ENCODE assay signal across 23 cellular contexts in genomic region chr11:101618691-101619090, GRCh38. TPM values are rescaled to one million over a fixed set of nuclear protein-coding genes. Genes with fewer than 3 reads are reported as not detected.
A peak's percentile ranks its signal among the peaks of the same experiment; 100 is the strongest.
DNase-seq lines count a peak whose midpoint lies in the region; ATAC-seq and TF ChIP-seq lines count a peak whose summit lies in the region.
"Had no signal": no experiment of that assay in that cellular context is flagged by ENCODE, and none has a peak within 500 bp of the region (broad histone marks: within the 10 kb centered on the region; RNA-seq: fewer than 3 reads in every experiment).

No MANE protein-coding gene starts in this region.

- TF ChIP-seq CTCF in PC-3 (conservative IDR thresholded peaks at IDR 0.05; ENCODE audit: low read depth, low read length), result no peak
- no peak for TF ChIP-seq CTCF in retinal pigment epithelial cell (conservative IDR thresholded peaks at IDR 0.05; ENCODE audit: low read depth, low read length)
- no peak for TF ChIP-seq CTCF in omental fat pad (IDR thresholded peaks at IDR 0.05)

- no peaks in the 10 kb centered on the region for H4K20me1 ChIP-seq in PC-3 (ENCODE audit: low read length)

- H3F3A ChIP-seq in PC-3 (ENCODE audit: low read length, unreplicated experiment), result no peaks in the 10 kb centered on the region

- peak overlapping the region; percentile 64 for H3K27ac ChIP-seq in PC-3 (ENCODE audit: low read length)
- H3K27ac ChIP-seq: body of pancreas, dorsolateral prefrontal cortex, esophagus squamous epithelium, lower lobe of right lung, suprapubic skin had no signal

- H3K9me3 ChIP-seq in PC-3 (ENCODE audit: low read length), result no peaks in the 10 kb centered on the region
- H3K9me3 ChIP-seq: body of pancreas, esophagus squamous epithelium, lower lobe of right lung, suprapubic skin had no signal

- H3K4me3 ChIP-seq in PC-3 (ENCODE audit: low read length), result no peak overlapping the region
- H3K4me3 ChIP-seq in retinal pigment epithelial cell (ENCODE audit: low read length), result no peak overlapping the region
- H3K4me3 ChIP-seq: body of pancreas, dorsolateral prefrontal cortex, esophagus squamous epithelium, lower lobe of right lung, suprapubic skin had no signal

- H3K36me3 Mint-ChIP-seq in stimulated activated effector memory CD8-positive, alpha-beta T cell treated with anti-CD3 and anti-CD28 coated beads, Interleukin-12 subunit alpha, Interleukin-12 subunit beta, amount 100 ng/mL, for 72 hours, result no peaks in the 10 kb centered on the region
- H3K36me3 Mint-ChIP-seq: IgD-negative memory B cell, natural killer cell had no signal

- H3K9ac ChIP-seq in PC-3 (ENCODE audit: low read length), result no peak overlapping the region

- CTCF ChIA-PET in PC-3 (lab: Charles Lee), result interaction anchor here (0.6 kb wide), 1 partner anchor 343 kb away, joined by 3 read pairs; no protein-coding TSS in a partner anchor

- POLR2A ChIA-PET in PC-3 (lab: Charles Lee; ENCODE audit: unreplicated experiment), result no interaction called here

- BruUV-seq in PC-3 (replicated peaks; lab: Mats Ljungman, UMichigan), result no TSS peak

- peak; percentile 81 for DNase-seq in ELR (ENCODE audit: low read depth)
- peak; percentile 74 for DNase-seq in PC-3
- DNase-seq in fibroblast of gingiva (ENCODE audit: low read depth), result peak; percentile 40
- DNase-seq in retinal pigment epithelial cell (ENCODE audit: low read depth), result peak; percentile 20
- no peak for DNase-seq in stimulated activated naive CD4-positive, alpha-beta T cell (lab: John Stamatoyannopoulos, UW)
- no peak for DNase-seq in amygdala (lab: John Stamatoyannopoulos, UW)
- DNase-seq in stimulated activated effector memory CD8-positive, alpha-beta T cell treated with anti-CD3 and anti-CD28 coated beads, Interleukin-12 subunit alpha, Interleukin-12 subunit beta, amount 100 ng/mL, for 72 hours (ENCODE audit: low spot score in 2 of 2), result no peak
- DNase-seq in omental fat pad (ENCODE audit: low spot score), result no peak
- DNase-seq: activated CD4-positive, CD25-positive, alpha-beta regulatory T cell treated with anti-CD3 and anti-CD28 coated beads, Interleukin-2, amount 50 U/mL, for 72 hours; activated gamma-delta T cell treated with Interleukin-2 at 50 U/mL for 16 hours; body of pancreas; dorsolateral prefrontal cortex; esophagus squamous epithelium; GOT3; lower lobe of right lung; natural killer cell; NCI-H1092 treated with DMSO at 0.1 percent for 48 hours; NK-92 treated with Interleukin-12 subunit alpha and Interleukin-12 subunit beta, amount 100 ng/mL, for 24 hours; Right ventricle myocardium superior; T-helper 2 cell had no signal

- no peaks in the 10 kb centered on the region for H3K4me1 Mint-ChIP-seq in stimulated activated effector memory CD8-positive, alpha-beta T cell treated with anti-CD3 and anti-CD28 coated beads, Interleukin-12 subunit alpha, Interleukin-12 subunit beta, amount 100 ng/mL, for 72 hours
- H3K4me1 Mint-ChIP-seq: natural killer cell had no signal

- peaks cover 7% of the 10 kb centered on the region for H3K9me3 Mint-ChIP-seq in stimulated activated effector memory CD8-positive, alpha-beta T cell treated with anti-CD3 and anti-CD28 coated beads, Interleukin-12 subunit alpha, Interleukin-12 subunit beta, amount 100 ng/mL, for 72 hours
- H3K9me3 Mint-ChIP-seq: IgD-negative memory B cell had no signal

- ATAC-seq in PC-3 (peak; percentile 53), omental fat pad (ENCODE audit: low FRiP score) (no peak)
- ATAC-seq in stimulated activated effector memory CD8-positive, alpha-beta T cell treated with anti-CD3 and anti-CD28 coated beads, Interleukin-12 subunit alpha, Interleukin-12 subunit beta, amount 100 ng/mL, for 72 hours, result no peak
- ATAC-seq: body of pancreas, lower lobe of right lung, natural killer cell had no signal

- H3K36me3 ChIP-seq in PC-3 (ENCODE audit: low read depth, low read length), result no peaks in the 10 kb centered on the region
- H3K36me3 ChIP-seq: esophagus squamous epithelium, lower lobe of right lung, suprapubic skin had no signal

- H3K4me3 Mint-ChIP-seq in stimulated activated effector memory CD8-positive, alpha-beta T cell treated with anti-CD3 and anti-CD28 coated beads, Interleukin-12 subunit alpha, Interleukin-12 subunit beta, amount 100 ng/mL, for 72 hours, result no peak overlapping the region
- H3K4me3 Mint-ChIP-seq: IgD-negative memory B cell, natural killer cell had no signal

- no peaks in the 10 kb centered on the region for H3K79me2 ChIP-seq in PC-3 (ENCODE audit: low read length)

- no peak overlapping the region for H3K4me2 ChIP-seq in PC-3 (ENCODE audit: low read length)

- peaks cover 18% of the 10 kb centered on the region for H3K4me1 ChIP-seq in PC-3 (ENCODE audit: insufficient read depth, low read length)
- H3K4me1 ChIP-seq: body of pancreas, esophagus squamous epithelium, lower lobe of right lung, suprapubic skin had no signal

- H3K9me2 ChIP-seq in PC-3 (replicated peaks; ENCODE audit: low read length), result no peaks in the 10 kb centered on the region

- intact Hi-C loops in PC-3 (cut with micrococcal nuclease), result loop anchor here (10.0 kb wide), 1 partner anchor 226 kb away; no protein-coding TSS in a partner anchor

- no peak overlapping the region for H3K27ac Mint-ChIP-seq in stimulated activated effector memory CD8-positive, alpha-beta T cell treated with anti-CD3 and anti-CD28 coated beads, Interleukin-12 subunit alpha, Interleukin-12 subunit beta, amount 100 ng/mL, for 72 hours
- H3K27ac Mint-ChIP-seq: natural killer cell had no signal

- peaks cover 4% of the 10 kb centered on the region; the same call in 1 of the 2 replicates for H3K27me3 ChIP-seq in PC-3 (ENCODE audit: low read length)
- H3K27me3 ChIP-seq: body of pancreas, esophagus squamous epithelium, suprapubic skin had no signal

- no peak overlapping the region for H2AFZ ChIP-seq in PC-3 (ENCODE audit: low read length)

RNA-seq across cellular contexts. Expression of gene TRPC6, which starts 34.9 kb away (rescaled TPM):
- total RNA-seq in PC-3 (2014; rRNA removed) (not detected in 2 replicates), omental fat pad (10 to 100 TPM in 1 of 4 donors, 1 to 10 TPM in 3; 1.9 to 14.0 (median 3.9) TPM)
- total RNA-seq: pulmonary artery endothelial cell had no signal

Comparison
In these comparisons a context has a peak if more than half of its experiments do, and no peak if none do; other contexts are left out.
1. DNase-seq: peak in ELR (single experiment), PC-3 (single experiment), fibroblast of gingiva (single experiment) and retinal pigment epithelial cell (single experiment); none in stimulated activated naive CD4-positive, alpha-beta T cell (0 of 6), amygdala (0 of 56), stimulated activated effector memory CD8-positive, alpha-beta T cell treated with anti-CD3 and anti-CD28 coated beads, Interleukin-12 subunit alpha, Interleukin-12 subunit beta, amount 100 ng/mL, for 72 hours (0 of 2) and omental fat pad (single experiment).